Comparison of ENCODE assay signal across 25 cellular contexts in the genomic region with DNA sequence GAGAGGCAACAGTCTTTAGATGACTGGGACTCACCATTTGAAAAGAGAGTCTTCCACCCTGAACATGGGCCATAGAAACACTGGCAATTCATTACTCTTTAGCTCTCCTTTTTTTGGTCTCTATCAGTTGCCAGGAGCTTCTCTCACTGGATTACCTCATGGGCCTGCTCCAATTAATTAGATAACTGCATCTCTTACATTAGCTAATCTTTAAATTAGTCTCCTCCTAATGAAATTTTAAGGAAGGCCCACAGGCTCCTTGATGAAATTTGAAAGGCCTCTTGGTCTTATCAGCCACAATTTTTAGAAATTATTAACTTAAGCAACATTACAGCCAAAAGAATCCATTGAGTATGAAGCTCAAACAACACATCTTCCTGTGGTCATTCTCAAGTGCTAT.
"Had no signal": no experiment of that assay in that cellular context is flagged by ENCODE, and none has a peak within 500 bp of the region (broad histone marks: within the 10 kb centered on the region; RNA-seq: fewer than 3 reads in every experiment).

No MANE protein-coding gene starts in this region.

- ATAC-seq: effector memory CD8-positive, alpha-beta T cell; esophagus mucosa; gastrocnemius medialis; heart right ventricle; left cardiac atrium; left lung; left ventricle myocardium superior; lower lobe of right lung; mucosa of descending colon had no signal

- H3K4me1 ChIP-seq: colonic mucosa, left lung, lower lobe of right lung had no signal

- H3K9me3 Mint-ChIP-seq: dendritic cell treated with granulocyte-macrophage colony-stimulating factor and Interleukin-4, amounts not matched to agents 40 ng/mL and 50 ng/mL, for 4 days; effector memory CD8-positive, alpha-beta T cell had no signal

- H3K4me3 Mint-ChIP-seq: dendritic cell treated with granulocyte-macrophage colony-stimulating factor and Interleukin-4, amounts not matched to agents 40 ng/mL and 50 ng/mL, for 4 days; effector memory CD8-positive, alpha-beta T cell; endodermal cell; mesothelial cell of epicardium; naive B cell had no signal

- H3K9me3 ChIP-seq: colonic mucosa, esophagus squamous epithelium, gastrocnemius medialis, heart right ventricle, left lung, lower lobe of right lung, mucosa of descending colon had no signal

- H3K36me3 Mint-ChIP-seq: mesothelial cell of epicardium, naive B cell had no signal

- H3K36me3 ChIP-seq: colonic mucosa, gastrocnemius medialis, heart right ventricle, left lung, lower lobe of right lung had no signal

- DNase-seq: colonic mucosa; cortex of kidney; effector CD8-positive, alpha-beta T cell; effector memory CD8-positive, alpha-beta T cell; endodermal cell; erythroblast; esophagus squamous epithelium; foreskin fibroblast; foreskin melanocyte; gastrocnemius medialis; glutamatergic neuron; head of caudate nucleus; heart right ventricle; hippocampal formation; left cardiac atrium; left lung; left ventricle myocardium superior; lower lobe of right lung; mesenchymal stem cell; mucosa of descending colon; naive B cell had no signal

- H3K4me1 Mint-ChIP-seq: endodermal cell had no signal

- H3K4me3 ChIP-seq: colonic mucosa, esophagus squamous epithelium, gastrocnemius medialis, heart right ventricle, left lung, lower lobe of right lung, mucosa of descending colon had no signal

- H3K27ac Mint-ChIP-seq: dendritic cell treated with granulocyte-macrophage colony-stimulating factor and Interleukin-4, amounts not matched to agents 40 ng/mL and 50 ng/mL, for 4 days; effector memory CD8-positive, alpha-beta T cell; endodermal cell; mesothelial cell of epicardium; naive B cell had no signal

- H3K27ac ChIP-seq: colonic mucosa, epithelial cell of prostate, esophagus squamous epithelium, gastrocnemius medialis, heart right ventricle, left lung, lower lobe of right lung had no signal

- H3K27me3 ChIP-seq: colonic mucosa, esophagus squamous epithelium, gastrocnemius medialis, left lung had no signal
